In the genomic region with DNA sequence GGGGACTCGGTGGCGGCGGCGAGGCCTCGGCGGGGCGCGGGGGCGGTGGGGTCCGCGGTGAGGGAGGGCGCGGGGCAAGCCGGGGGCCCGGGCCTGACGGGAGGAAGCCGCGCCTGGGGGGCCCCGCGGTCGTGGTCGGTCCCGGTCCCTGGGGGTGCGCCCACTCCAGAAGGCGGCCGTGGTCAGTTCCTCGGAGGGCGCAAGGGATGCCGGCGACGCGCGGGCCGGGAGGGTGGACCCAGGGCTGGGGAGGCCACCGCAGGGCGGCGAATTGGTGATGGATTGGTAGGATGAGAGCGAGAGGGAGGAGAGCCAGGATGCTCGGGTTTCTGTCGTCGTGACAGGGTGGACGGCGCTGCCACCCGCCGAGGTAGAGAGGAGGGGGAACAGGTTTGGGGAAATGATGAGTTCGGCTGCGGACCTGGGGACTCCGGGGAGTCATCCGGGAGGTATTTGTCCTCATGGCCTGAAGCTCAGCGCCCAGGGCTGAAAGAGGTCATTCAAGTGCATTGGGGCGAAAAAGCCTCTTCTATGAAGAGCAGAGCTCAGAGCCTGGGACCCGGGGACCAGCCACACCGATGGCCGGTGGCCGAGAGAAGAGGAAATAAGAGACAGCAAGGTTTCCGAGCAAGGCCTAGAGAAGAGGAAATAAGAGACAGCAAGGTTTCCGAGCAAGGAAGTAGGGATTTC, we compare ENCODE assay signal across 8 cellular contexts. TPM values are rescaled to one million over a fixed set of nuclear protein-coding genes. Genes with fewer than 3 reads are reported as not detected.
DNase-seq lines count a peak whose midpoint lies in the region; ATAC-seq and TF ChIP-seq lines count a peak whose summit lies in the region.

No MANE protein-coding gene starts in this region.

- H3K27ac ChIP-seq in BLaER1 (peak overlapping the region; percentile 81), ovary (peak overlapping the region; percentile 48 to 66)

- intact Hi-C loops in Right ventricle myocardium superior (cut with DNase I) = no loop called here
- intact Hi-C loops in ovary (cut with DNase I) = no loop called here

- no peaks in the 10 kb centered on the region for H3K27me3 ChIP-seq in BLaER1
- H3K27me3 ChIP-seq in ovary = no peaks in the 10 kb centered on the region

- H3K36me3 ChIP-seq in BLaER1 (peaks cover 29% of the 10 kb centered on the region), ovary (no peaks in the 10 kb centered on the region)

- peak overlapping the region; percentile 96 for H3K4me3 Mint-ChIP-seq in activated naive CD8-positive, alpha-beta T cell treated with anti-CD3 and anti-CD28 coated beads, Interleukin-2, amount 10 ng/mL, durations not matched to agents 7 days and 5 days

- ATAC-seq in GM19043 (IDR thresholded peaks at IDR 0.05; ENCODE audit: low read depth, unreplicated experiment) = peak; percentile 28
- ATAC-seq in HG03196 (IDR thresholded peaks at IDR 0.05; ENCODE audit: unreplicated experiment) = peak; percentile 37
- ATAC-seq in activated naive CD8-positive, alpha-beta T cell treated with anti-CD3 and anti-CD28 coated beads, Interleukin-2, amount 10 ng/mL, durations not matched to agents 7 days and 5 days (ENCODE audit: low read depth) = peak; percentile 45
- peak; percentile 71 for ATAC-seq in Right ventricle myocardium superior (ENCODE audit: poor library complexity)

- TF ChIP-seq CTCF in ovary (IDR thresholded peaks at IDR 0.05) = no peak

- POLR2A ChIA-PET in activated naive CD8-positive, alpha-beta T cell treated with anti-CD3 and anti-CD28 coated beads, Interleukin-2, amount 10 ng/mL, durations not matched to agents 7 days and 5 days (lab: Charles Lee) = interaction anchor here (0.6 to 1.1 kb wide), 5 partner anchors 8 to 65 kb away, joined by 3 to 20 read pairs (median 5); a partner anchor contains a TSS

- H3K36me3 Mint-ChIP-seq in activated naive CD8-positive, alpha-beta T cell treated with anti-CD3 and anti-CD28 coated beads, Interleukin-2, amount 10 ng/mL, durations not matched to agents 7 days and 5 days = peaks cover 17% of the 10 kb centered on the region

- peak overlapping the region; percentile 91 for H3K4me3 ChIP-seq in BLaER1
- peak overlapping the region; percentile 91 for H3K4me3 ChIP-seq in ovary

- no peaks in the 10 kb centered on the region for H3K27me3 Mint-ChIP-seq in activated naive CD8-positive, alpha-beta T cell treated with anti-CD3 and anti-CD28 coated beads, Interleukin-2, amount 10 ng/mL, durations not matched to agents 7 days and 5 days

- H4K20me1 ChIP-seq in BLaER1 = peaks cover 45% of the 10 kb centered on the region

- DNase-seq in RKO (ENCODE audit: low spot score) = peak; percentile 70
- DNase-seq in activated naive CD8-positive, alpha-beta T cell treated with anti-CD3 and anti-CD28 coated beads, Interleukin-2, amount 10 ng/mL, durations not matched to agents 7 days and 5 days = peak; percentile 64
- DNase-seq in Right ventricle myocardium superior = peak; percentile 67
- peak in 3 of 5 donors; percentile 14 to 37 (median 28) for DNase-seq in ovary
- no peak for DNase-seq in cerebellar cortex (ENCODE audit: low spot score)

- peak overlapping the region; percentile 94 for H3K4me2 ChIP-seq in BLaER1

- peak overlapping the region; percentile 93 for H3K27ac Mint-ChIP-seq in activated naive CD8-positive, alpha-beta T cell treated with anti-CD3 and anti-CD28 coated beads, Interleukin-2, amount 10 ng/mL, durations not matched to agents 7 days and 5 days

- H3K4me1 ChIP-seq in BLaER1 (peaks cover 22% of the 10 kb centered on the region), ovary (ENCODE audit: insufficient read depth) (peaks cover 3% of the 10 kb centered on the region)

- H3K9ac ChIP-seq in BLaER1 = peak overlapping the region; percentile 88

- TF ChIP-seq EP300 in ovary (IDR thresholded peaks at IDR 0.05) = no peak

- peaks cover 23% of the 10 kb centered on the region for H3K4me1 Mint-ChIP-seq in activated naive CD8-positive, alpha-beta T cell treated with anti-CD3 and anti-CD28 coated beads, Interleukin-2, amount 10 ng/mL, durations not matched to agents 7 days and 5 days

- H3K9me3 ChIP-seq in BLaER1 (no peaks in the 10 kb centered on the region), ovary (no peaks in the 10 kb centered on the region)

- no peak for TF ChIP-seq POLR2A in ovary (IDR thresholded peaks at IDR 0.05)

- no peaks in the 10 kb centered on the region for H3K9me3 Mint-ChIP-seq in activated naive CD8-positive, alpha-beta T cell treated with anti-CD3 and anti-CD28 coated beads, Interleukin-2, amount 10 ng/mL, durations not matched to agents 7 days and 5 days

- 0 to 1% (median 1%) methylated on average over 48 to 57 of the region's 57 CpGs for WGBS in ovary, 3 donors

RNA-seq across cellular contexts. Expression of a gene that starts 0.5 kb away (rescaled TPM):
- total RNA-seq in activated naive CD8-positive, alpha-beta T cell treated with anti-CD3 and anti-CD28 coated beads, Interleukin-2, amount 10 ng/mL, durations not matched to agents 7 days and 5 days = 10 to 100 TPM; 17.8 to 18.5 TPM
- total RNA-seq in Right ventricle myocardium superior (25.3 TPM), ovary (10 to 100 TPM; 19.8 to 45.8 (median 31.0) TPM)
- polyA plus RNA-seq in ovary = 10 to 100 TPM; 23.5 to 29.3 TPM

RNA-seq across cellular contexts. Expression of a gene that starts 30.8 kb away (rescaled TPM):
- 1 to 10 TPM; 3.6 to 4.3 TPM for total RNA-seq in activated naive CD8-positive, alpha-beta T cell treated with anti-CD3 and anti-CD28 coated beads, Interleukin-2, amount 10 ng/mL, durations not matched to agents 7 days and 5 days
- total RNA-seq in Right ventricle myocardium superior = 4.9 TPM
- total RNA-seq in ovary = 10 to 100 TPM in 1 of 7 donors, 1 to 10 TPM in 6; 5.3 to 12.3 (median 7.9) TPM
- 1 to 10 TPM; 5.5 to 8.9 TPM for polyA plus RNA-seq in ovary
